10 cellular contexts compared by ENCODE assay signal in genomic region chr7:108311446-108312168, GRCh38.
DNase-seq lines count a peak whose midpoint lies in the region; ATAC-seq lines count a peak whose summit lies in the region.
"Had no signal": no experiment of that assay in that cellular context is flagged by ENCODE, and none has a peak within 500 bp of the region (broad histone marks: within the 10 kb centered on the region; RNA-seq: fewer than 3 reads in every experiment).

No MANE protein-coding gene starts in this region.

- no peaks in the 10 kb centered on the region for H3K27me3 Mint-ChIP-seq in activated naive CD8-positive, alpha-beta T cell treated with anti-CD3 and anti-CD28 coated beads for 36 hours

- no peak for DNase-seq in activated naive CD8-positive, alpha-beta T cell treated with anti-CD3 and anti-CD28 coated beads for 36 hours
- DNase-seq in pulmonary artery endothelial cell (ENCODE audit: low read depth, low spot score) (peak; percentile 75), NOMO-1 (lab: John Stamatoyannopoulos, UW; ENCODE audit: unreplicated experiment in 2 of 2) (no peak), T-helper 9 cell (no peak)
- DNase-seq in central memory CD4-positive, alpha-beta T cell, result no peak
- DNase-seq: SHP77 treated with DMSO at 0.1 percent for 48 hours, small intestine had no signal

- H3K4me3 Mint-ChIP-seq in activated naive CD8-positive, alpha-beta T cell treated with anti-CD3 and anti-CD28 coated beads for 36 hours, result no peak overlapping the region

- peaks cover 43% of the 10 kb centered on the region for H3K4me1 Mint-ChIP-seq in activated naive CD8-positive, alpha-beta T cell treated with anti-CD3 and anti-CD28 coated beads for 36 hours

- H3K27ac Mint-ChIP-seq in activated naive CD8-positive, alpha-beta T cell treated with anti-CD3 and anti-CD28 coated beads for 36 hours, result peak overlapping the region; percentile 87

- no peaks in the 10 kb centered on the region for H3K9me3 Mint-ChIP-seq in activated naive CD8-positive, alpha-beta T cell treated with anti-CD3 and anti-CD28 coated beads for 36 hours

- H3K36me3 Mint-ChIP-seq in activated naive CD8-positive, alpha-beta T cell treated with anti-CD3 and anti-CD28 coated beads for 36 hours, result peaks cover 2% of the 10 kb centered on the region

- ATAC-seq in GM18867 (IDR thresholded peaks at IDR 0.05; ENCODE audit: unreplicated experiment) (peak; percentile 53), HG02852 (IDR thresholded peaks at IDR 0.05; ENCODE audit: unreplicated experiment) (peak; percentile 61), GM18873 (IDR thresholded peaks at IDR 0.05; ENCODE audit: low FRiP score, unreplicated experiment) (no peak)
